In genomic region chr1:175130649-175131045, GRCh38 we compare ENCODE assay signal across 24 cellular contexts.
DNase-seq lines count a peak whose midpoint lies in the region; ATAC-seq, FAIRE-seq and TF ChIP-seq lines count a peak whose summit lies in the region.
"Had no signal": no experiment of that assay in that cellular context is flagged by ENCODE, and none has a peak within 500 bp of the region (broad histone marks: within the 10 kb centered on the region; RNA-seq: fewer than 3 reads in every experiment).

No MANE protein-coding gene starts in this region.

- H3K36me3 Mint-ChIP-seq in activated T-cell treated with anti-CD3 and anti-CD28 coated beads, Interleukin-2, amount 50 U/mL, for 4 hours (ENCODE audit: insufficient read depth): no peaks in the 10 kb centered on the region
- H3K36me3 Mint-ChIP-seq: memory B cell; natural killer cell treated with Interleukin-12 subunit alpha and Interleukin-12 subunit beta and Interleukin-15 and Interleukin-18, amount 100 ng/mL, for 72 hours had no signal

- H3K4me1 ChIP-seq in HUES6 (ENCODE audit: control insufficient read depth, insufficient read depth, low read length) (peaks cover 21% of the 10 kb centered on the region), esophagus squamous epithelium (peaks cover 0 to 62% (median 33%) of the 10 kb centered on the region in 3 donors), gastrocnemius medialis (peaks cover 6 to 29% of the 10 kb centered on the region in 2 donors)

- no peaks in the 10 kb centered on the region for H3K27me3 ChIP-seq in HUES6 (ENCODE audit: control insufficient read depth, insufficient read depth, low read length)
- no peaks in the 10 kb centered on the region for H3K27me3 ChIP-seq in esophagus squamous epithelium
- H3K27me3 ChIP-seq in gastrocnemius medialis: no peaks in the 10 kb centered on the region
- H3K27me3 ChIP-seq in brain microvascular endothelial cell (replicated peaks): no peaks in the 10 kb centered on the region
- H3K27me3 ChIP-seq: upper lobe of right lung had no signal

- intact Hi-C loops in esophagus squamous epithelium (cut with DNase I): no loop called here
- intact Hi-C loops in gastrocnemius medialis (cut with DNase I; ENCODE audit: low total_unique reads): no loop called here

- no peak overlapping the region for H3K4me3 Mint-ChIP-seq in activated T-cell treated with anti-CD3 and anti-CD28 coated beads, Interleukin-2, amount 50 U/mL, for 4 hours
- H3K4me3 Mint-ChIP-seq: CD4-positive, alpha-beta T cell; memory B cell; natural killer cell treated with Interleukin-12 subunit alpha and Interleukin-12 subunit beta and Interleukin-15 and Interleukin-18, amount 100 ng/mL, for 72 hours had no signal

- no peaks in the 10 kb centered on the region for H3K9me3 ChIP-seq in HUES6 (ENCODE audit: control insufficient read depth, insufficient read depth, low read depth, low read length)
- no peaks in the 10 kb centered on the region for H3K9me3 ChIP-seq in esophagus squamous epithelium
- no peaks in the 10 kb centered on the region for H3K9me3 ChIP-seq in gastrocnemius medialis
- H3K9me3 ChIP-seq: upper lobe of right lung had no signal

- peaks cover 10% of the 10 kb centered on the region for H3K27me3 Mint-ChIP-seq in activated T-cell treated with anti-CD3 and anti-CD28 coated beads, Interleukin-2, amount 50 U/mL, for 4 hours (ENCODE audit: low read depth)

- DNase-seq in GM19239 (ENCODE audit: insufficient read length, low spot score) (no peak), esophagus squamous epithelium (lab: John Stamatoyannopoulos, UW) (no peak), gastrocnemius medialis (no peak), brain microvascular endothelial cell (no peak)
- DNase-seq in activated T-cell treated with anti-CD3 and anti-CD28 coated beads, Interleukin-2, amount 50 U/mL, for 4 hours: no peak
- DNase-seq: activated gamma-delta T cell treated with Interleukin-2 at 50 U/mL for 16 hours; CD4-positive, alpha-beta T cell; cortex of kidney; MV-4-11; NCI-H1694 treated with DMSO at 0.1 percent for 48 hours; NCI-H226; posterior cingulate gyrus; stimulated activated naive CD4-positive, alpha-beta T cell treated with Interleukin-2 at 50 U/mL for 16 hours; upper lobe of right lung had no signal

- WGBS in esophagus squamous epithelium, 2 donors: 75% methylated on average over 2 of the region's 2 CpGs; no CpG with 5 or more reads in 1 of the 2 donors

- no peaks in the 10 kb centered on the region for H3K4me1 Mint-ChIP-seq in activated T-cell treated with anti-CD3 and anti-CD28 coated beads, Interleukin-2, amount 50 U/mL, for 4 hours (ENCODE audit: low read depth)

- no peak for TF ChIP-seq POLR2A in esophagus squamous epithelium (IDR thresholded peaks at IDR 0.05)
- no peak for TF ChIP-seq POLR2A in gastrocnemius medialis (IDR thresholded peaks at IDR 0.05)

- ATAC-seq in gastrocnemius medialis (no peak), HG03039 (IDR thresholded peaks at IDR 0.05; ENCODE audit: unreplicated experiment) (no peak), HG03432 (IDR thresholded peaks at IDR 0.05; ENCODE audit: unreplicated experiment) (no peak)
- no peak for ATAC-seq in activated T-cell treated with anti-CD3 and anti-CD28 coated beads, Interleukin-2, amount 50 U/mL, for 4 hours
- ATAC-seq: natural killer cell treated with Interleukin-12 subunit alpha and Interleukin-12 subunit beta and Interleukin-15 and Interleukin-18, amount 100 ng/mL, for 72 hours; upper lobe of right lung had no signal

- TF ChIP-seq CTCF in esophagus squamous epithelium (IDR thresholded peaks at IDR 0.05): no peak
- no peak for TF ChIP-seq CTCF in gastrocnemius medialis (IDR thresholded peaks at IDR 0.05 in 4 of 5, conservative IDR thresholded peaks at IDR 0.05 in 1 of 5)
- TF ChIP-seq CTCF in brain microvascular endothelial cell (IDR thresholded peaks at IDR 0.05; ENCODE audit: low read depth, low read length, missing control alignments): no peak

- no peaks in the 10 kb centered on the region for H3K36me3 ChIP-seq in HUES6 (ENCODE audit: control insufficient read depth, insufficient read depth, low read length)
- H3K36me3 ChIP-seq in esophagus squamous epithelium: no peaks in the 10 kb centered on the region
- no peaks in the 10 kb centered on the region for H3K36me3 ChIP-seq in gastrocnemius medialis
- no peaks in the 10 kb centered on the region for H3K36me3 ChIP-seq in brain microvascular endothelial cell (replicated peaks)
- H3K36me3 ChIP-seq: upper lobe of right lung, WERI-Rb-1 had no signal

- FAIRE-seq in GM19239 (lab: Jason Lieb, UNC): peak; percentile 45
- FAIRE-seq: bronchial epithelial cell, G401.6, keratinocyte had no signal

- no peaks in the 10 kb centered on the region for H3K9me3 Mint-ChIP-seq in activated T-cell treated with anti-CD3 and anti-CD28 coated beads, Interleukin-2, amount 50 U/mL, for 4 hours
- H3K9me3 Mint-ChIP-seq: CD4-positive, alpha-beta T cell; memory B cell; natural killer cell treated with Interleukin-12 subunit alpha and Interleukin-12 subunit beta and Interleukin-15 and Interleukin-18, amount 100 ng/mL, for 72 hours had no signal

- H3K4me3 ChIP-seq in HUES6 (ENCODE audit: low read depth, low read length) (no peak overlapping the region), esophagus squamous epithelium (no peak overlapping the region), gastrocnemius medialis (no peak overlapping the region), brain microvascular endothelial cell (ENCODE audit: low read depth, low read length) (no peak overlapping the region)
- H3K4me3 ChIP-seq: upper lobe of right lung had no signal

- H3K27ac ChIP-seq in HUES6 (ENCODE audit: low read depth, low read length) (peak overlapping the region; percentile 76), esophagus squamous epithelium (peak overlapping the region; percentile 46 to 77 (median 52)), gastrocnemius medialis (peak overlapping the region in 3 of 4 donors; percentile 13 to 31 (median 30)), brain microvascular endothelial cell (no peak overlapping the region)
- H3K27ac ChIP-seq: KMS-11, WERI-Rb-1 had no signal

- H3K9ac ChIP-seq in HUES6 (ENCODE audit: low read length): no peak overlapping the region
- H3K9ac ChIP-seq: KMS-11 had no signal

- in situ Hi-C loops in gastrocnemius medialis (cut with MboI; ENCODE audit: low sequenced_read_pairs in 4 of 4): loop anchor here in 1 of 4 donors (25.0 kb wide), 1 partner anchor 757 kb away; no protein-coding TSS in a partner anchor
- in situ Hi-C loops in brain microvascular endothelial cell (cut with HindIII; ENCODE audit: low pct_ligation_motif_present, low sequenced_read_pairs): no loop called here
